ENCODE assay signal across 19 cellular contexts in the genomic region with DNA sequence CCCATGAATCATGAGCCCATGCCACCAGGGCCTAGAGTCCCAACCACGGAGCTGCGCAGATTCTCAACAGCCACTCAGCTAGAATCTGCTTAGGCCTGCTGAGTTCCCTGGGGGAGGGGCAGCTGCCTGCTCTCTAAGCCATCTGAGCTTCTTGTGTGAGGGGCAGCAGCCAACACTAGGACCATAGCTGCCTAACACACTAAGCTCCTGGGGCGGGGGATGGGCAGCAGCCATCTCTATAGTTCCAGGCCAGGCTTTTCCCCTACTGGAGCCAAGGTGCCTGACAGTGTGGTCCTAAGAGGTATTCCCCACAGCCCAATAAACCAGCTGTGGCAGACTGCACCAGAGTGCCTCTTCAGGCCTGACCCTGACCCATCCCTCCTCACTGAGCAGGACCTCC.
DNase-seq lines count a peak whose midpoint lies in the region; ATAC-seq and TF ChIP-seq lines count a peak whose summit lies in the region.
"Had no signal": no experiment of that assay in that cellular context is flagged by ENCODE, and none has a peak within 500 bp of the region (broad histone marks: within the 10 kb centered on the region; RNA-seq: fewer than 3 reads in every experiment).

No MANE protein-coding gene starts in this region.

- no peaks in the 10 kb centered on the region for H3K36me3 ChIP-seq in H7 (replicated peaks; ENCODE audit: control insufficient read depth, insufficient read depth, low read length)
- H3K36me3 ChIP-seq in aorta (ENCODE audit: control insufficient read depth in 1 of 2, insufficient read depth in 2 of 2, low read length in 1 of 2) = no peaks in the 10 kb centered on the region

- H3K9me3 ChIP-seq in aorta (ENCODE audit: control insufficient read depth, low read length) = peaks cover 4% of the 10 kb centered on the region
- H3K9me3 ChIP-seq: A549 had no signal

- ATAC-seq in WTC11 (peak; percentile 81), aorta (ENCODE audit: low FRiP score) (peak; percentile 26), T-cell (replicated peaks in 1 of 4) (no peak), HG02981 (IDR thresholded peaks at IDR 0.05; ENCODE audit: unreplicated experiment) (no peak)
- ATAC-seq: A549, HCT116 had no signal

- intact Hi-C loops in aorta (cut with DNase I) = no loop called here

- H3K27ac ChIP-seq in aorta (ENCODE audit: low read depth in 1 of 2, low read length in 2 of 2) = no peak overlapping the region
- H3K27ac ChIP-seq: A549 had no signal

- H3K4me3 ChIP-seq in H7 (ENCODE audit: insufficient read depth, low read depth, low read length) = no peak overlapping the region
- H3K4me3 ChIP-seq in aorta (ENCODE audit: low read length in 2 of 2) = no peak overlapping the region
- H3K4me3 ChIP-seq: A549 had no signal

- H3K4me1 Mint-ChIP-seq in WTC11 (0 out of 2 replicates have a peak, but pooled peaks cover 6% of the 10 kb centered on the region), T-cell (no peaks in the 10 kb centered on the region)
- H3K4me1 Mint-ChIP-seq: B cell, IgD-negative memory B cell had no signal

- DNase-seq in H7 (peak; percentile 5), WTC11 (ENCODE audit: low spot score) (peak; percentile 32), islet precursor cell (peak; percentile 52), aorta (no peak), T-cell (no peak), NCI-H1105 (lab: John Stamatoyannopoulos, UW) (no peak)
- DNase-seq: DMS53, GF-D8, MV-4-11, NCI-H1694 treated with DMSO at 0.1 percent for 48 hours, NCI-H2081 treated with DMSO at 0.1 percent for 48 hours, NCI-H2171 treated with DMSO at 0.1 percent for 48 hours, NCI-H524 treated with DMSO at 0.1 percent for 48 hours, SHP77 had no signal

- no peaks in the 10 kb centered on the region for H3K27me3 ChIP-seq in H7 (ENCODE audit: control insufficient read depth, insufficient read depth, low read length)
- H3K27me3 ChIP-seq in aorta (ENCODE audit: control insufficient read depth in 1 of 2, insufficient read depth in 2 of 2, low read length in 1 of 2) = no peaks in the 10 kb centered on the region

- H3K36me3 Mint-ChIP-seq in WTC11 (no peaks in the 10 kb centered on the region), T-cell (no peaks in the 10 kb centered on the region)
- H3K36me3 Mint-ChIP-seq: IgD-negative memory B cell had no signal

- H3K9me3 Mint-ChIP-seq in WTC11 (peaks cover 5% of the 10 kb centered on the region), T-cell (peaks cover 0 to 10% (median 0%) of the 10 kb centered on the region in 3 donors)

- POLR2A ChIA-PET in WTC11 (lab: Charles Lee) = no interaction called here
- POLR2A ChIA-PET in T-cell (lab: Charles Lee) = no interaction called here

- no peaks in the 10 kb centered on the region for H3K4me1 ChIP-seq in aorta (ENCODE audit: control insufficient read depth in 1 of 2, insufficient read depth in 2 of 2, low read length in 2 of 2)
- H3K4me1 ChIP-seq: A549 had no signal

- H3K27me3 Mint-ChIP-seq in WTC11 (ENCODE audit: low read depth) (no peaks in the 10 kb centered on the region), T-cell (peaks cover 0 to 2% of the 10 kb centered on the region in 2 donors)
- H3K27me3 Mint-ChIP-seq: B cell, IgD-negative memory B cell had no signal

- CTCF ChIA-PET in WTC11 (lab: Charles Lee) = interaction anchor here (0.6 to 1.3 kb wide), 2 partner anchors 60 to 123 kb away, joined by 3 read pairs; no protein-coding TSS in a partner anchor
- CTCF ChIA-PET in T-cell (lab: Charles Lee) = no interaction called here

- H3K27ac Mint-ChIP-seq in WTC11 = no peak overlapping the region
- no peak overlapping the region for H3K27ac Mint-ChIP-seq in T-cell
- H3K27ac Mint-ChIP-seq: B cell, IgD-negative memory B cell had no signal

- WGBS in aorta, 2 donors = 91% methylated on average over 3 of the region's 3 CpGs

- TF ChIP-seq CTCF in WTC11 (IDR thresholded peaks at IDR 0.05) = no peak

- H3K4me3 Mint-ChIP-seq in WTC11 = no peak overlapping the region
- no peak overlapping the region for H3K4me3 Mint-ChIP-seq in T-cell
- H3K4me3 Mint-ChIP-seq: B cell, IgD-negative memory B cell had no signal

TF ChIP-seq in WTC11, 78 proteins besides CTCF, POLR2A, EP300 and RAD21:
- no peak for TF ChIP-seq EMX1 (CRISPR knock-in tag; IDR thresholded peaks at IDR 0.05)
- TF ChIP-seq, protein P1, sequence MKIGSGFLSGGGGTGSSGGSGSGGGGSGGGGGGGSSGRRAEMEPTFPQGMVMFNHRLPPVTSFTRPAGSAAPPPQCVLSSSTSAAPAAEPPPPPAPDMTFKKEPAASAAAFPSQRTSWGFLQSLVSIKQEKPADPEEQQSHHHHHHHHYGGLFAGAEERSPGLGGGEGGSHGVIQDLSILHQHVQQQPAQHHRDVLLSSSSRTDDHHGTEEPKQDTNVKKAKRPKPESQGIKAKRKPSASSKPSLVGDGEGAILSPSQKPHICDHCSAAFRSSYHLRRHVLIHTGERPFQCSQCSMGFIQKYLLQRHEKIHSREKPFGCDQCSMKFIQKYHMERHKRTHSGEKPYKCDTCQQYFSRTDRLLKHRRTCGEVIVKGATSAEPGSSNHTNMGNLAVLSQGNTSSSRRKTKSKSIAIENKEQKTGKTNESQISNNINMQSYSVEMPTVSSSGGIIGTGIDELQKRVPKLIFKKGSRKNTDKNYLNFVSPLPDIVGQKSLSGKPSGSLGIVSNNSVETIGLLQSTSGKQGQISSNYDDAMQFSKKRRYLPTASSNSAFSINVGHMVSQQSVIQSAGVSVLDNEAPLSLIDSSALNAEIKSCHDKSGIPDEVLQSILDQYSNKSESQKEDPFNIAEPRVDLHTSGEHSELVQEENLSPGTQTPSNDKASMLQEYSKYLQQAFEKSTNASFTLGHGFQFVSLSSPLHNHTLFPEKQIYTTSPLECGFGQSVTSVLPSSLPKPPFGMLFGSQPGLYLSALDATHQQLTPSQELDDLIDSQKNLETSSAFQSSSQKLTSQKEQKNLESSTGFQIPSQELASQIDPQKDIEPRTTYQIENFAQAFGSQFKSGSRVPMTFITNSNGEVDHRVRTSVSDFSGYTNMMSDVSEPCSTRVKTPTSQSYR (CRISPR knock-in tag; IDR thresholded peaks at IDR 0.05) = 0 out of 2 replicates have a peak, but pooled peaks have one; percentile 45
- no peak for TF ChIP-seq RORB (CRISPR knock-in tag; IDR thresholded peaks at IDR 0.05)

Comparison
In these comparisons a context has a peak if more than half of its experiments do, and no peak if none do; other contexts are left out.
1. DNase-seq: peak in H7 (single experiment), WTC11 (single experiment) and islet precursor cell (single experiment); none in aorta (0 of 2), T-cell (0 of 34) and NCI-H1105 (single experiment).
2. ATAC-seq: peak in WTC11 (single experiment) and aorta (single experiment); none in T-cell (0 of 4) and HG02981 (single experiment).